In genomic region chr5:11608530-11608929, GRCh38 we compare ENCODE assay signal across 28 cellular contexts.
"Had no signal": no experiment of that assay in that cellular context is flagged by ENCODE, and none has a peak within 500 bp of the region (broad histone marks: within the 10 kb centered on the region; RNA-seq: fewer than 3 reads in every experiment).

No MANE protein-coding gene starts in this region.

- H3K27ac Mint-ChIP-seq: naive thymus-derived CD4-positive, alpha-beta T cell; nephron; neural progenitor cell; stimulated activated effector memory CD8-positive, alpha-beta T cell treated with anti-CD3 and anti-CD28 coated beads, Interleukin-12 subunit alpha, Interleukin-12 subunit beta, amount 100 ng/mL, for 72 hours; stimulated activated naive CD8-positive, alpha-beta T cell treated with anti-CD3 and anti-CD28 coated beads, Interleukin-15, amount 100 ng/mL, for 72 hours; type B pancreatic cell had no signal

- H3K79me2 ChIP-seq: parathyroid adenoma had no signal

- DNase-seq: naive thymus-derived CD4-positive, alpha-beta T cell; natural killer cell; occipital lobe; ovary; right cardiac atrium; right lobe of liver; sigmoid colon; small intestine; stimulated activated CD4-positive, alpha-beta T cell treated with anti-CD3 and anti-CD28 coated beads, Interleukin-15, amount 100 ng/mL, for 24 hours; stimulated activated CD4-positive, alpha-beta T cell treated with anti-CD3 and anti-CD28 coated beads, Interleukin-2, amount 100 ng/mL, for 24 hours; stimulated activated CD4-positive, alpha-beta T cell treated with anti-CD3 and anti-CD28 coated beads, Interleukin-2, amount 100 ng/mL, for 48 hours; stimulated activated CD4-positive, alpha-beta T cell treated with anti-CD3 and anti-CD28 coated beads, Interleukin-4, amount 100 ng/mL, for 24 hours; stimulated activated naive CD4-positive, alpha-beta T cell; stimulated activated naive CD8-positive, alpha-beta T cell treated with anti-CD3 and anti-CD28 coated beads, Interleukin-15, amount 100 ng/mL, for 72 hours; stimulated activated naive CD8-positive, alpha-beta T cell treated with anti-CD3 and anti-CD28 coated beads, Interleukin-15, Interleukin-2, amounts not matched to agents 100 U/mL and 50 U/mL, for 24 hours; substantia nigra; testis; tibial artery; transverse colon; upper lobe of right lung; uterus had no signal

- H3K9ac ChIP-seq: neural progenitor cell, parathyroid adenoma had no signal

- H3K9me3 ChIP-seq: ovary, prostate gland, right lobe of liver, sigmoid colon, suprapubic skin, testis, tibial artery, transverse colon, upper lobe of right lung, uterus had no signal

- H3K36me3 ChIP-seq: neural progenitor cell, ovary, prostate gland, right lobe of liver, sigmoid colon, suprapubic skin, tibial artery, transverse colon, upper lobe of right lung, uterus had no signal

- H2AFZ ChIP-seq: neural progenitor cell, parathyroid adenoma had no signal

- H3K4me1 ChIP-seq: neural progenitor cell, parathyroid adenoma, prostate gland, right lobe of liver, sigmoid colon, suprapubic skin, testis, tibial artery, transverse colon, upper lobe of right lung, uterus had no signal

- H3K4me2 ChIP-seq: neural progenitor cell had no signal

- H3K27me3 ChIP-seq: neural progenitor cell, ovary, right lobe of liver, sigmoid colon, suprapubic skin, testis, tibial artery, transverse colon, upper lobe of right lung, uterus had no signal

- H3K4me3 ChIP-seq: neural progenitor cell, ovary, prostate gland, right lobe of liver, sigmoid colon, suprapubic skin, testis, tibial artery, transverse colon, upper lobe of right lung, uterus had no signal

- H3K27ac ChIP-seq: neural progenitor cell, ovary, parathyroid adenoma, prostate gland, right lobe of liver, sigmoid colon, suprapubic skin, testis, tibial artery, transverse colon, upper lobe of right lung, uterus had no signal

- H3K4me3 Mint-ChIP-seq: naive thymus-derived CD4-positive, alpha-beta T cell; natural killer cell; nephron; neural progenitor cell; stimulated activated effector memory CD8-positive, alpha-beta T cell treated with anti-CD3 and anti-CD28 coated beads, Interleukin-12 subunit alpha, Interleukin-12 subunit beta, amount 100 ng/mL, for 72 hours; stimulated activated naive CD8-positive, alpha-beta T cell treated with anti-CD3 and anti-CD28 coated beads, Interleukin-15, amount 100 ng/mL, for 72 hours; type B pancreatic cell had no signal

- H3K4me1 Mint-ChIP-seq: naive thymus-derived CD4-positive, alpha-beta T cell; natural killer cell; nephron; stimulated activated effector memory CD8-positive, alpha-beta T cell treated with anti-CD3 and anti-CD28 coated beads, Interleukin-12 subunit alpha, Interleukin-12 subunit beta, amount 100 ng/mL, for 72 hours; stimulated activated naive CD8-positive, alpha-beta T cell treated with anti-CD3 and anti-CD28 coated beads, Interleukin-15, amount 100 ng/mL, for 72 hours had no signal

- H3K36me3 Mint-ChIP-seq: naive thymus-derived CD4-positive, alpha-beta T cell; natural killer cell; neural progenitor cell; stimulated activated effector memory CD8-positive, alpha-beta T cell treated with anti-CD3 and anti-CD28 coated beads, Interleukin-12 subunit alpha, Interleukin-12 subunit beta, amount 100 ng/mL, for 72 hours; type B pancreatic cell had no signal

- H3K27me3 Mint-ChIP-seq: naive thymus-derived CD4-positive, alpha-beta T cell; stimulated activated naive CD8-positive, alpha-beta T cell treated with anti-CD3 and anti-CD28 coated beads, Interleukin-15, amount 100 ng/mL, for 72 hours had no signal

- H3K9me3 Mint-ChIP-seq: natural killer cell, nephron, neural progenitor cell had no signal

- ATAC-seq: naive thymus-derived CD4-positive, alpha-beta T cell; natural killer cell; right cardiac atrium; right lobe of liver; stimulated activated effector memory CD8-positive, alpha-beta T cell treated with anti-CD3 and anti-CD28 coated beads, Interleukin-12 subunit alpha, Interleukin-12 subunit beta, amount 100 ng/mL, for 72 hours; stimulated activated naive CD8-positive, alpha-beta T cell treated with anti-CD3 and anti-CD28 coated beads, Interleukin-15, amount 100 ng/mL, for 72 hours; stimulated activated naive CD8-positive, alpha-beta T cell treated with anti-CD3 and anti-CD28 coated beads, Interleukin-15, Interleukin-2, amounts not matched to agents 100 U/mL and 50 U/mL, for 24 hours; upper lobe of right lung had no signal
